Comparison of ENCODE assay signal across 8 cellular contexts in genomic region chr19:13731147-13731964, GRCh38. TPM values are rescaled to one million over a fixed set of nuclear protein-coding genes. Genes with fewer than 3 reads are reported as not detected.
A peak's percentile ranks its signal among the peaks of the same experiment; 100 is the strongest.
DNase-seq lines count a peak whose midpoint lies in the region; ATAC-seq and TF ChIP-seq lines count a peak whose summit lies in the region.

No MANE protein-coding gene starts in this region.

- peak; percentile 85 for ATAC-seq in GM21528 (IDR thresholded peaks at IDR 0.05; ENCODE audit: low FRiP score, unreplicated experiment)
- ATAC-seq in mucosa of descending colon, result peak; percentile 100

- no peak for TF ChIP-seq CTCF in epithelial cell of proximal tubule (conservative IDR thresholded peaks at IDR 0.05; ENCODE audit: low read depth, low read length)
- TF ChIP-seq CTCF in mucosa of descending colon (IDR thresholded peaks at IDR 0.05), result no peak

- H3K4me3 ChIP-seq in epithelial cell of proximal tubule (ENCODE audit: low read depth, low read length), result peak overlapping the region; percentile 61
- no peak overlapping the region for H3K4me3 ChIP-seq in mucosa of descending colon

- peak overlapping the region; percentile 87 to 94 (median 92) for H3K4me3 Mint-ChIP-seq in IgD-negative memory B cell

- H3K27me3 Mint-ChIP-seq in IgD-negative memory B cell, result no peaks in the 10 kb centered on the region

- no peaks in the 10 kb centered on the region for H3K9me3 ChIP-seq in mucosa of descending colon

- peaks cover 3% of the 10 kb centered on the region for H3K4me1 ChIP-seq in mucosa of descending colon (ENCODE audit: low read depth)

- DNase-seq in DMS 273 (lab: John Stamatoyannopoulos, UW; ENCODE audit: unreplicated experiment) (peak; percentile 97), OCI-M1 (lab: John Stamatoyannopoulos, UW) (peak; percentile 100), epithelial cell of proximal tubule (ENCODE audit: low read depth) (peak; percentile 95), mucosa of descending colon (peak; percentile 98)
- DNase-seq in activated T-cell treated with anti-CD3 and anti-CD28 coated beads, Interleukin-2, amount 50 U/mL, for 1 hour, result peak; percentile 94
- DNase-seq in stimulated activated CD8-positive, alpha-beta memory T cell treated with anti-CD3 and anti-CD28 coated beads, Interleukin-4, amount 100 ng/mL, for 1 hour (ENCODE audit: low read depth in 2 of 2, low spot score in 1 of 2), result peak; percentile 78 to 88

- intact Hi-C loops in mucosa of descending colon (cut with DNase I, micrococcal nuclease), result no loop called here

- H3K27ac Mint-ChIP-seq in IgD-negative memory B cell, result peak overlapping the region; percentile 83 to 96 (median 89)

- H3K4me1 Mint-ChIP-seq in IgD-negative memory B cell, result peaks cover 7 to 21% (median 20%) of the 10 kb centered on the region in 3 donors

- H3K9me3 Mint-ChIP-seq in IgD-negative memory B cell, result no peaks in the 10 kb centered on the region

- H3K36me3 Mint-ChIP-seq in IgD-negative memory B cell, result peaks cover 3% of the 10 kb centered on the region

- H3K36me3 ChIP-seq in mucosa of descending colon (ENCODE audit: low read depth), result no peaks in the 10 kb centered on the region

RNA-seq across cellular contexts. Expression of gene MRI1, which starts 33.0 kb away (rescaled TPM):
- polyA plus RNA-seq in IgD-negative memory B cell, result 17.6 TPM
- 47.8 and 63.0 TPM in 2 replicates for total RNA-seq in epithelial cell of proximal tubule
- total RNA-seq in mucosa of descending colon, result 10 to 100 TPM; 24.2 to 32.4 (median 28.7) TPM

RNA-seq across cellular contexts. Expression of gene C19orf53, which starts 42.9 kb away (rescaled TPM):
- polyA plus RNA-seq in IgD-negative memory B cell, result 208 TPM
- total RNA-seq in epithelial cell of proximal tubule (197 and 200 TPM in 2 replicates), mucosa of descending colon (10 to 100 TPM; 47.8 to 49.5 (median 49.3) TPM)
